Comparison of ENCODE assay signal across 8 cellular contexts in the genomic region with DNA sequence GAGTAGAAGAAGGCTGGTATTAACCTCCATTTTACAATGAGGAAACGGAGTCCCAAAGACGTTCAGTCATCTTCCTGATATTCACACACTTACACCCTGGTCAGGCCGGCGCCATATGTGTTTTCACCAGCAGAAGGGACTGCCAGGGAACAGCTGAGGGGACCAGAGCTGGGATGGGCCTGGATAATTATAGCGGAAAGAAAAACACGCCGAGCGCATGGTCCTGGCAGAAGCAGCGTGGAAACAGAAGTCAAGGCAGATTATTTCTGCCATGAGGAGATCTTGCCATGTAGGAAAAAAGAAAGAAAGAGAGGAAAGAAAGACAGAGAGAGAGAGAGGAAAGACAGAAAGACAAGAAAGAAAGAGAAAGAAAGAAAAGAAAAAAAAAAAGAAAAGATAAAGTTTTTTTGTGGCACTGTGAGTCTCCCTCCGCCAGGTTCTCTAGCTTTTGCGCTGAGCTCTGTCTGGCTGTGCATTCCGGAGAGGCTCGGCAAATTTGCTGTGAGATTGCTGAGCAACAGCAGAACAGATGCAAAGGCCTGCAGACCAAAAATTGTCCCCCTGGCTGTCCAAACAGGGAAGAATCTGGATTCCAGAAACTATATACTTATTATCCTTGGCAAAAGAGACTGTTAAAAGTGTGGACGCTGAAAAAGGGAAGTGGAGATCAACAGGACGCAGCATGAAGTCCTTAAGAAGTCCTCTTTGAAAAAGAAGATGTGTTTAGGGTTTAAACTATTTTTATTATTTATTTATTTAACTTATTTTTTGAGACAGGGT. TPM values are rescaled to one million over a fixed set of nuclear protein-coding genes. Genes with fewer than 3 reads are reported as not detected.
DNase-seq lines count a peak whose midpoint lies in the region; ATAC-seq, FAIRE-seq and TF ChIP-seq lines count a peak whose summit lies in the region.

No MANE protein-coding gene starts in this region.

- BruUV-seq in GM12878 (replicated peaks; lab: Mats Ljungman, UMichigan): TSS peak; percentile 93

- POLR2A ChIA-PET in GM12878 (lab: Charles Lee): interaction anchor here (1.5 kb wide), 1 partner anchor 11 kb away, joined by 3 read pairs; no protein-coding TSS in a partner anchor

- RAD21 ChIA-PET in GM12878 (lab: Charles Lee; ENCODE audit: unreplicated experiment): interaction anchor here (4.9 kb wide), 1 partner anchor 8 kb away, joined by 47 read pairs; no protein-coding TSS in a partner anchor

- H3K4me3 ChIP-seq in DOHH2 (ENCODE audit: low read length): peak overlapping the region; percentile 99
- H3K4me3 ChIP-seq in GM12878: peak overlapping the region; percentile 79
- H3K4me3 ChIP-seq in mucosa of rectum (ENCODE audit: low read length in 2 of 2): peak overlapping the region; percentile 76 to 95

- peaks cover 25% of the 10 kb centered on the region for H4K20me1 ChIP-seq in DOHH2 (ENCODE audit: control insufficient read depth, insufficient read depth, low read depth, low read length)
- no peaks in the 10 kb centered on the region for H4K20me1 ChIP-seq in GM12878 (ENCODE audit: control insufficient read depth, insufficient read depth)

- in situ Hi-C loops in GM12878 (cut with MboI): no loop called here

- H3F3A ChIP-seq in DOHH2 (ENCODE audit: control insufficient read depth, insufficient read depth): peaks cover 56% of the 10 kb centered on the region

- SMC1A ChIA-PET in GM12878 (lab: Charles Lee; ENCODE audit: uncharacterized antibody, unreplicated experiment): interaction anchor here (0.6 to 5.5 kb wide), 5 partner anchors 7 to 129 kb away, joined by 3 to 49 read pairs (median 6); no protein-coding TSS in a partner anchor

- no peak for ATAC-seq in GM12878
- no peak for ATAC-seq in GM21423 (IDR thresholded peaks at IDR 0.05; ENCODE audit: unreplicated experiment)
- no peak for ATAC-seq in foreskin keratinocyte
- ATAC-seq in GM21619 (IDR thresholded peaks at IDR 0.05; ENCODE audit: unreplicated experiment): no peak
- ATAC-seq in HG03135 (IDR thresholded peaks at IDR 0.05; ENCODE audit: unreplicated experiment): no peak

- H3K9me3 ChIP-seq in DOHH2 (ENCODE audit: control insufficient read depth, insufficient read depth, low read length) (no peaks in the 10 kb centered on the region), GM12878 (replicated peaks; ENCODE audit: control insufficient read depth, insufficient read depth, low read length) (no peaks in the 10 kb centered on the region), mucosa of rectum (ENCODE audit: control insufficient read depth in 2 of 2, low read length in 2 of 2) (no peaks in the 10 kb centered on the region)

- TF ChIP-seq CTCF in DOHH2 (IDR thresholded peaks at IDR 0.05; ENCODE audit: low read depth, low read length, poor library complexity, severe bottlenecking) (no peak), GM12878 (IDR thresholded peaks at IDR 0.05 in 2 of 3, conservative IDR thresholded peaks at IDR 0.05 in 1 of 3; ENCODE audit: control insufficient read depth in 2 of 3, extremely low read depth in 1 of 3, insufficient read depth in 1 of 3, low read depth in 3 of 3, low read length in 3 of 3) (no peak), foreskin keratinocyte (conservative IDR thresholded peaks at IDR 0.05) (no peak)

- H2AFZ ChIP-seq in GM12878 (ENCODE audit: control insufficient read depth, low read depth, low read length): peak overlapping the region; percentile 84

- intact Hi-C loops in GM12878 (cut with micrococcal nuclease; ENCODE audit: unreplicated experiment): loop anchor here (5.0 kb wide), 2 partner anchors 38 to 188 kb away; a partner anchor contains a TSS

- TF ChIP-seq RAD21 in GM12878 (IDR thresholded peaks at IDR 0.05; ENCODE audit: insufficient read depth, low read depth, low read length): no peak

- FAIRE-seq in GM12878 (lab: Jason Lieb, UNC): no peak

- H3K36me3 ChIP-seq in DOHH2 (ENCODE audit: control insufficient read depth, low read length): peaks cover 36% of the 10 kb centered on the region
- H3K36me3 ChIP-seq in GM12878 (ENCODE audit: control insufficient read depth in 2 of 2, insufficient read depth in 2 of 2, low read length in 1 of 2): no peaks in the 10 kb centered on the region
- H3K36me3 ChIP-seq in mucosa of rectum (ENCODE audit: control insufficient read depth in 2 of 2, insufficient read depth in 2 of 2, low read length in 2 of 2): peaks cover 0 to 1% of the 10 kb centered on the region in 2 donors

- no peaks in the 10 kb centered on the region for H3K27me3 ChIP-seq in DOHH2 (ENCODE audit: control insufficient read depth, low read length)
- no peaks in the 10 kb centered on the region for H3K27me3 ChIP-seq in GM12878 (replicated peaks in 1 of 2; ENCODE audit: control insufficient read depth in 2 of 2, insufficient read depth in 2 of 2, low read length in 1 of 2)
- H3K27me3 ChIP-seq in mucosa of rectum (ENCODE audit: control insufficient read depth in 2 of 2, insufficient read depth in 2 of 2, low read length in 2 of 2): no peaks in the 10 kb centered on the region
- H3K27me3 ChIP-seq in foreskin keratinocyte: no peaks in the 10 kb centered on the region

- no peaks in the 10 kb centered on the region for H3K9me2 ChIP-seq in DOHH2 (replicated peaks; ENCODE audit: control insufficient read depth, low read length)

- CTCF ChIA-PET in GM12878 (lab: Yijun Ruan, JAX): no interaction called here

- no peak for TF ChIP-seq POLR2A in GM12878 (IDR thresholded peaks at IDR 0.05; ENCODE audit: low read depth, low read length)

- no peak for TF ChIP-seq EP300 in GM12878 (IDR thresholded peaks at IDR 0.05; ENCODE audit: borderline replicate concordance in 1 of 2, control insufficient read depth in 1 of 2, low read depth in 2 of 2, low read length in 2 of 2)

- peak overlapping the region; percentile 85 for H3K9ac ChIP-seq in GM12878 (ENCODE audit: control insufficient read depth, insufficient read depth, low read length)
- H3K9ac ChIP-seq in mucosa of rectum (ENCODE audit: low read depth in 1 of 2, low read length in 2 of 2): peak overlapping the region; percentile 68 to 77

- H3K4me2 ChIP-seq in DOHH2 (ENCODE audit: low read length) (peak overlapping the region; percentile 94), GM12878 (ENCODE audit: control insufficient read depth, insufficient read depth) (peak overlapping the region; percentile 99)

- H3K27ac ChIP-seq in DOHH2 (ENCODE audit: low read depth, low read length) (peak overlapping the region; percentile 95), GM12878 (ENCODE audit: control insufficient read depth, insufficient read depth) (peak overlapping the region; percentile 85), mucosa of rectum (ENCODE audit: low read depth in 2 of 2, low read length in 2 of 2) (peak overlapping the region; percentile 94 to 99), foreskin keratinocyte (no peak overlapping the region)

- H3K4me1 ChIP-seq in DOHH2 (ENCODE audit: control insufficient read depth, low read length) (peaks cover 72% of the 10 kb centered on the region), GM12878 (ENCODE audit: control insufficient read depth, insufficient read depth, low read length) (peaks cover 29% of the 10 kb centered on the region), mucosa of rectum (ENCODE audit: control insufficient read depth in 2 of 2, insufficient read depth in 2 of 2, low read length in 2 of 2) (peaks cover 27 to 28% of the 10 kb centered on the region in 2 donors), foreskin keratinocyte (no peaks in the 10 kb centered on the region)

- DNase-seq in NCI-H1694 treated with DMSO at 0.1 percent for 48 hours (lab: John Stamatoyannopoulos, UW) (peak; percentile 41), GM12878 (ENCODE audit: low read depth, low spot score) (no peak), foreskin keratinocyte (no peak)

- H3K79me2 ChIP-seq in DOHH2 (ENCODE audit: control insufficient read depth, low read length) (peaks cover 47% of the 10 kb centered on the region), GM12878 (ENCODE audit: control insufficient read depth, insufficient read depth, low read length) (peaks cover 38% of the 10 kb centered on the region)

- 76% methylated on average over 15 of the region's 15 CpGs for WGBS in GM12878 (ENCODE audit: insufficient coverage, insufficient replicate concordance, low lambda C conversion rate, missing lambda C conversion rate)

RNA-seq across cellular contexts. Expression of a gene that starts 1.3 kb away (rescaled TPM):
- 59.6 and 64.1 TPM in 2 replicates for total RNA-seq in GM12878 (2013; cell fraction: nucleolus; rRNA removed)
- total RNA-seq in GM12878 (2014; rRNA removed) (31.1 and 34.0 TPM in 2 replicates), GM12878 (2014; rRNA removed; fragmentation: Illumina TruSeq; extraction: Trizol) (32.9 and 36.0 TPM in 2 replicates), GM12878 (2021) (224 and 237 TPM in 2 replicates), foreskin keratinocyte (0.42 and 0.65 TPM in 2 replicates)
- polyA plus RNA-seq in GM12878 (2011; ENCODE audit: low read depth): 127 TPM
- polyA plus RNA-seq in GM12878 (2011; rRNA removed) (27.6 and 52.2 TPM in 2 replicates), GM12878 (2014; fragmentation: Illumina TruSeq; extraction: Trizol) (122 and 187 TPM in 2 replicates), GM12878 (2014; fragmentation: Nextera tagmentation; extraction: Ambion mirVana) (100 to 1,000 TPM; 122 to 134 TPM), GM12878 (2014; rRNA removed) (158 and 175 TPM in 2 replicates), GM12878 (2016; fragmentation: Nextera tagmentation; extraction: Ambion mirVana) (100 to 1,000 TPM; 228 to 248 TPM), foreskin keratinocyte (1.0 and 1.2 TPM in 2 replicates)
- 146 and 147 TPM in 2 replicates for polyA plus RNA-seq in GM12878 (2011; cell fraction: cytosol; rRNA removed)
- polyA plus RNA-seq in GM12878 (2011; cell fraction: nucleus; rRNA removed): 71.7 and 83.1 TPM in 2 replicates
- 196 and 231 TPM in 2 replicates for polyA plus RNA-seq in GM12878 (2012)
- polyA minus RNA-seq in GM12878 (2011; rRNA and poly(A)+ RNA removed): 116 and 196 TPM in 2 replicates
- polyA minus RNA-seq in GM12878 (2011; cell fraction: cytosol; rRNA and poly(A)+ RNA removed): 109 TPM in 2 replicates
- 77.9 and 115 TPM in 2 replicates for polyA minus RNA-seq in GM12878 (2011; cell fraction: nucleus; rRNA and poly(A)+ RNA removed)

RNA-seq across cellular contexts. Expression of a gene that starts 24.9 kb away (rescaled TPM):
- total RNA-seq in GM12878 (2013; cell fraction: nucleolus; rRNA removed): 4.5 and 7.8 TPM in 2 replicates
- total RNA-seq in GM12878 (2014; rRNA removed) (0.71 and 1.4 TPM in 2 replicates), GM12878 (2014; rRNA removed; fragmentation: Illumina TruSeq; extraction: Trizol) (0.88 and 0.94 TPM in 2 replicates), GM12878 (2021) (1.1 and 1.6 TPM in 2 replicates), foreskin keratinocyte (0.21 and 0.48 TPM in 2 replicates)
- polyA plus RNA-seq in GM12878 (2011; ENCODE audit: low read depth): 0.58 TPM
- polyA plus RNA-seq in GM12878 (2011; rRNA removed) (0.53 and 1.2 TPM in 2 replicates), GM12878 (2014; fragmentation: Illumina TruSeq; extraction: Trizol) (0.14 and 0.94 TPM in 2 replicates), GM12878 (2014; fragmentation: Nextera tagmentation; extraction: Ambion mirVana) (under 1 TPM; 0.02 to 0.19 TPM), GM12878 (2014; rRNA removed) (1.5 and 1.9 TPM in 2 replicates), GM12878 (2016; fragmentation: Nextera tagmentation; extraction: Ambion mirVana) (under 1 TPM; 0.23 to 0.58 TPM), foreskin keratinocyte (0.12 and 0.26 TPM in 2 replicates)
- polyA plus RNA-seq in GM12878 (2011; cell fraction: cytosol; rRNA removed): 0.58 and 0.89 TPM in 2 replicates
- polyA plus RNA-seq in GM12878 (2011; cell fraction: nucleus; rRNA removed): 4.3 and 7.3 TPM in 2 replicates
- polyA plus RNA-seq in GM12878 (2012): 0.66 and 0.85 TPM in 2 replicates
- polyA minus RNA-seq in GM12878 (2011; rRNA and poly(A)+ RNA removed): 0.66 and 2.3 TPM in 2 replicates
- polyA minus RNA-seq in GM12878 (2011; cell fraction: cytosol; rRNA and poly(A)+ RNA removed): 1.7 TPM in 1 of 2 replicates, not detected in the other
- polyA minus RNA-seq in GM12878 (2011; cell fraction: nucleus; rRNA and poly(A)+ RNA removed): 3.0 and 5.2 TPM in 2 replicates

RNA-seq across cellular contexts. Expression of a gene that starts 33.1 kb away (rescaled TPM):
- 0.56 and 0.61 TPM in 2 replicates for total RNA-seq in GM12878 (2013; cell fraction: nucleolus; rRNA removed)
- total RNA-seq in GM12878 (2014; rRNA removed) (not detected in 2 replicates), GM12878 (2014; rRNA removed; fragmentation: Illumina TruSeq; extraction: Trizol) (not detected in 2 replicates), GM12878 (2021) (not detected in 2 replicates), foreskin keratinocyte (0.07 TPM in 1 of 2 replicates, not detected in the other)
- polyA plus RNA-seq in GM12878 (2011; ENCODE audit: low read depth): not detected
- polyA plus RNA-seq in GM12878 (2011; rRNA removed) (0.76 and 0.86 TPM in 2 replicates), GM12878 (2014; fragmentation: Illumina TruSeq; extraction: Trizol) (0.07 TPM in 1 of 2 replicates, not detected in the other), GM12878 (2014; fragmentation: Nextera tagmentation; extraction: Ambion mirVana) (not detected), GM12878 (2014; rRNA removed) (0.15 TPM in 1 of 2 replicates, not detected in the other), GM12878 (2016; fragmentation: Nextera tagmentation; extraction: Ambion mirVana) (not detected), foreskin keratinocyte (not detected in 2 replicates)
- polyA plus RNA-seq in GM12878 (2011; cell fraction: cytosol; rRNA removed): 0.33 and 0.34 TPM in 2 replicates
- 1.1 and 1.3 TPM in 2 replicates for polyA plus RNA-seq in GM12878 (2011; cell fraction: nucleus; rRNA removed)
- 0.14 and 0.26 TPM in 2 replicates for polyA plus RNA-seq in GM12878 (2012)
- 0.21 TPM in 1 of 2 replicates, not detected in the other for polyA minus RNA-seq in GM12878 (2011; rRNA and poly(A)+ RNA removed)
- polyA minus RNA-seq in GM12878 (2011; cell fraction: cytosol; rRNA and poly(A)+ RNA removed): not detected in 2 replicates
- polyA minus RNA-seq in GM12878 (2011; cell fraction: nucleus; rRNA and poly(A)+ RNA removed): 0.60 TPM in 1 of 2 replicates, not detected in the other

Comparison
In these comparisons a context has a peak if more than half of its experiments do, and no peak if none do; other contexts are left out.
1. RNA of a gene that starts 1.3 kb away (total RNA-seq): 31.1 to 237 TPM in GM12878; 0.42 to 0.65 TPM in foreskin keratinocyte; every median in the first group is over 10 times any median in the second.
2. Peak in every context shown above with its lines, with median percentiles within 50 percentile points of each other: H3K4me3 ChIP-seq.